ENCODE assay signal across 10 cellular contexts in genomic region chr7:75945297-75946168, GRCh38. TPM values are rescaled to one million over a fixed set of nuclear protein-coding genes. Genes with fewer than 3 reads are reported as not detected.
A peak's percentile ranks its signal among the peaks of the same experiment; 100 is the strongest.
DNase-seq lines count a peak whose midpoint lies in the region; ATAC-seq, FAIRE-seq and TF ChIP-seq lines count a peak whose summit lies in the region.
"Had no signal": no experiment of that assay in that cellular context is flagged by ENCODE, and none has a peak within 500 bp of the region (broad histone marks: within the 10 kb centered on the region; RNA-seq: fewer than 3 reads in every experiment).

No MANE protein-coding gene starts in this region.

- ATAC-seq in activated naive CD4-positive, alpha-beta T cell treated with anti-CD3 and anti-CD28 coated beads, Interleukin-2, amount 50 U/mL, for 72 hours = peak; percentile 54 to 62
- ATAC-seq in WTC11 = peak; percentile 48; the same call in 1 of the 2 replicates

- H3K27ac Mint-ChIP-seq in activated naive CD4-positive, alpha-beta T cell treated with anti-CD3 and anti-CD28 coated beads, Interleukin-2, amount 50 U/mL, for 72 hours = no peak overlapping the region
- H3K27ac Mint-ChIP-seq in WTC11 = peak overlapping the region; percentile 52; the same call in 1 of the 2 replicates
- peak overlapping the region; percentile 56 for H3K27ac Mint-ChIP-seq in type B pancreatic cell

- no peaks in the 10 kb centered on the region for H3K36me3 ChIP-seq in MG63

- peaks cover 0 to 5% of the 10 kb centered on the region in 2 donors for H3K9me3 Mint-ChIP-seq in activated naive CD4-positive, alpha-beta T cell treated with anti-CD3 and anti-CD28 coated beads, Interleukin-2, amount 50 U/mL, for 72 hours
- H3K9me3 Mint-ChIP-seq in WTC11 (no peaks in the 10 kb centered on the region), type B pancreatic cell (no peaks in the 10 kb centered on the region)

- no peaks in the 10 kb centered on the region for H3K9me3 ChIP-seq in MG63

- CTCF ChIA-PET in WTC11 (lab: Charles Lee) = no interaction called here

- H3K4me3 Mint-ChIP-seq in WTC11 (no peak overlapping the region), type B pancreatic cell (no peak overlapping the region)

- FAIRE-seq in D721Med (lab: Jason Lieb, UNC) = no peak

- H3K27me3 Mint-ChIP-seq in WTC11 (ENCODE audit: low read depth) (no peaks in the 10 kb centered on the region), type B pancreatic cell (no peaks in the 10 kb centered on the region)

- no peak for TF ChIP-seq CTCF in WTC11 (IDR thresholded peaks at IDR 0.05)
- TF ChIP-seq CTCF in type B pancreatic cell (conservative IDR thresholded peaks at IDR 0.05) = no peak
- no peak for TF ChIP-seq CTCF in D721Med (IDR thresholded peaks at IDR 0.05; ENCODE audit: insufficient read depth, missing control alignments)

- H3K4me1 Mint-ChIP-seq in WTC11 = no peaks in the 10 kb centered on the region
- peaks cover 24% of the 10 kb centered on the region for H3K4me1 Mint-ChIP-seq in type B pancreatic cell (ENCODE audit: unreplicated experiment)

- no peaks in the 10 kb centered on the region for H3K36me3 Mint-ChIP-seq in activated naive CD4-positive, alpha-beta T cell treated with anti-CD3 and anti-CD28 coated beads, Interleukin-2, amount 50 U/mL, for 72 hours
- peaks cover 6% of the 10 kb centered on the region; the same call in 1 of the 2 replicates for H3K36me3 Mint-ChIP-seq in WTC11
- H3K36me3 Mint-ChIP-seq in type B pancreatic cell = peaks cover 19% of the 10 kb centered on the region

- POLR2A ChIA-PET in WTC11 (lab: Charles Lee) = no interaction called here

- H3K4me3 ChIP-seq in MG63 = no peak overlapping the region

- H3K27me3 ChIP-seq in MG63 = no peaks in the 10 kb centered on the region

- DNase-seq in activated naive CD4-positive, alpha-beta T cell treated with anti-CD3 and anti-CD28 coated beads, Interleukin-2, amount 50 U/mL, for 72 hours (ENCODE audit: low spot score in 2 of 2) = no peak
- DNase-seq in activated naive CD4-positive, alpha-beta T cell (lab: John Stamatoyannopoulos, UW) = no peak
- DNase-seq in WTC11 (ENCODE audit: low spot score) (no peak), iris pigment epithelial cell (ENCODE audit: low read depth) (peak; percentile 94), type B pancreatic cell (ENCODE audit: extremely low spot score, unreplicated experiment) (no peak), MG63 (no peak), D721Med (ENCODE audit: insufficient read length, low spot score) (no peak), islet precursor cell (no peak)
- DNase-seq: dermis blood vessel endothelial cell, midbrain had no signal

TF ChIP-seq in WTC11, 78 proteins besides CTCF, POLR2A, EP300 and RAD21:
- peak; percentile 91 for TF ChIP-seq GABPB1 (CRISPR knock-in tag; IDR thresholded peaks at IDR 0.05)
- no peak for TF ChIP-seq SP1 (CRISPR knock-in tag; conservative IDR thresholded peaks at IDR 0.05)

RNA-seq across cellular contexts. Expression of gene POR, which starts 30.6 kb away (rescaled TPM):
- 10 to 100 TPM; 22.7 to 40.9 TPM for total RNA-seq in activated naive CD4-positive, alpha-beta T cell treated with anti-CD3 and anti-CD28 coated beads, Interleukin-2, amount 50 U/mL, for 72 hours
- total RNA-seq in WTC11 (2021) = 151 to 178 TPM (median 169 TPM) in 3 replicates
- total RNA-seq in type B pancreatic cell (ENCODE audit: low replicate concordance) = 122 and 153 TPM in 2 replicates
- total RNA-seq in MG63 (2014; rRNA removed; shearing (Covaris generic); ENCODE audit: low replicate concordance) = 13.7 and 23.3 TPM in 2 replicates

RNA-seq across cellular contexts. Expression of gene TMEM120A, which starts 48.9 kb away (rescaled TPM):
- total RNA-seq in activated naive CD4-positive, alpha-beta T cell treated with anti-CD3 and anti-CD28 coated beads, Interleukin-2, amount 50 U/mL, for 72 hours = 10 to 100 TPM; 23.7 to 43.3 TPM
- total RNA-seq in WTC11 (2021) (20.1 to 23.0 TPM (median 21.9 TPM) in 3 replicates), type B pancreatic cell (ENCODE audit: low replicate concordance) (22.5 and 37.1 TPM in 2 replicates)
- 12.4 and 23.8 TPM in 2 replicates for total RNA-seq in MG63 (2014; rRNA removed; shearing (Covaris generic); ENCODE audit: low replicate concordance)

Comparison
In these comparisons a context has a peak if more than half of its experiments do, and no peak if none do; other contexts are left out.
1. H3K27ac Mint-ChIP-seq: peak in WTC11 (single experiment) and type B pancreatic cell (single experiment); none in activated naive CD4-positive, alpha-beta T cell treated with anti-CD3 and anti-CD28 coated beads, Interleukin-2, amount 50 U/mL, for 72 hours (0 of 2).